In the genomic region with DNA sequence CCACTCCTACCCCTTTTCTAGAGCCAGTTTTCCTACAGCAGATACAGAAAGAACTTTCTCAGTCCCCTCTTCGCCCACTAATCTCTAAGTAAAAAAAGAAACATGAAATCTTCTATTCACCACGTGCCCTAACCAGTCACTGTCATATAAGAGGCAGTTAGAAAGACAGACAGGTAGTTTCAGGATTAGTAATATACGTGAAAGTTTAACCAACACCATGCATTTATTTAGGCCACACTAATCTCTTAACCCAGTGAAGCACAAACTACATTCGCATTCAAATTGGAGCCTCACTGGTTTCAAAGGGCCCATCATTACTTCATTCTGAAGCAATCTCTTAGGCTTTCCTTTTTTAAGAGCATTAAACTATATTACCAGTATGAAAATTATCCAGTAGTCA, we compare ENCODE assay signal across 11 cellular contexts. TPM values are rescaled to one million over a fixed set of nuclear protein-coding genes. Genes with fewer than 3 reads are reported as not detected.
DNase-seq lines count a peak whose midpoint lies in the region; ATAC-seq and TF ChIP-seq lines count a peak whose summit lies in the region.
"Had no signal": no experiment of that assay in that cellular context is flagged by ENCODE, and none has a peak within 500 bp of the region (broad histone marks: within the 10 kb centered on the region; RNA-seq: fewer than 3 reads in every experiment).

No MANE protein-coding gene starts in this region.

- H3K9ac ChIP-seq in OCI-LY3 (ENCODE audit: low read length) = peak overlapping the region; percentile 41

- no peak for TF ChIP-seq EP300 in gastroesophageal sphincter (IDR thresholded peaks at IDR 0.05)

- H3K4me3 ChIP-seq in OCI-LY3 (ENCODE audit: low read length) = peak overlapping the region; percentile 54
- H3K4me3 ChIP-seq in gastroesophageal sphincter = no peak overlapping the region
- H3K4me3 ChIP-seq: coronary artery had no signal

- no peak for TF ChIP-seq CTCF in OCI-LY3 (IDR thresholded peaks at IDR 0.05; ENCODE audit: low read depth, low read length)
- no peak for TF ChIP-seq CTCF in gastroesophageal sphincter (IDR thresholded peaks at IDR 0.05)

- H3K27ac ChIP-seq in OCI-LY3 (ENCODE audit: low read length) (peak overlapping the region; percentile 91), gastroesophageal sphincter (no peak overlapping the region)
- H3K27ac ChIP-seq: coronary artery had no signal

- H3K79me2 ChIP-seq in OCI-LY3 (ENCODE audit: low read length) = peaks cover 64% of the 10 kb centered on the region

- peak overlapping the region; percentile 69 for H3K4me2 ChIP-seq in OCI-LY3 (ENCODE audit: low read length)

- DNase-seq in D341Med (ENCODE audit: low spot score) (no peak), SKM-1 (lab: John Stamatoyannopoulos, UW; ENCODE audit: unreplicated experiment) (no peak), SW 1271 (lab: John Stamatoyannopoulos, UW) (no peak)
- DNase-seq: DND-41, NCI-H345 had no signal

- H3K27me3 ChIP-seq in OCI-LY3 (ENCODE audit: low read depth, low read length) (no peaks in the 10 kb centered on the region), gastroesophageal sphincter (no peaks in the 10 kb centered on the region)

- TF ChIP-seq POLR2A in GM18505 (IDR thresholded peaks at IDR 0.05; ENCODE audit: borderline replicate concordance, extremely low read depth, insufficient read depth, insufficient read length) = no peak
- no peak for TF ChIP-seq POLR2A in gastroesophageal sphincter (IDR thresholded peaks at IDR 0.05)

- WGBS in gastroesophageal sphincter (ENCODE audit: low coverage in 1 of 2), 2 donors = 86 to 93% methylated on average over 4 of the region's 4 CpGs

- H3K36me3 ChIP-seq in OCI-LY3 (replicated peaks; ENCODE audit: low read depth, low read length) = peaks cover 27% of the 10 kb centered on the region
- H3K36me3 ChIP-seq in gastroesophageal sphincter = peaks cover 0 to 20% of the 10 kb centered on the region in 2 donors

- 0 out of 2 replicates have a peak, but pooled peaks cover 3% of the 10 kb centered on the region for H4K20me1 ChIP-seq in OCI-LY3 (ENCODE audit: insufficient read depth, low read length)

- H3K9me3 ChIP-seq in OCI-LY3 (ENCODE audit: insufficient read depth, low read length) = no peaks in the 10 kb centered on the region
- H3K9me3 ChIP-seq in gastroesophageal sphincter = no peaks in the 10 kb centered on the region

- peaks cover 60% of the 10 kb centered on the region for H3K4me1 ChIP-seq in OCI-LY3 (ENCODE audit: low read length)
- H3K4me1 ChIP-seq in gastroesophageal sphincter = no peaks in the 10 kb centered on the region

- H2AFZ ChIP-seq in OCI-LY3 (ENCODE audit: low read depth, low read length) = no peak overlapping the region

- ATAC-seq in GM18505 (IDR thresholded peaks at IDR 0.05; ENCODE audit: unreplicated experiment) (peak; percentile 99), GM19452 (IDR thresholded peaks at IDR 0.05; ENCODE audit: unreplicated experiment) (peak; percentile 100), HG02970 (IDR thresholded peaks at IDR 0.05; ENCODE audit: low FRiP score, unreplicated experiment) (peak; percentile 100), gastroesophageal sphincter (no peak)

RNA-seq across cellular contexts. Expression of a gene that starts 10.1 kb away (rescaled TPM):
- 10 to 100 TPM; 11.2 to 18.7 (median 14.3) TPM for total RNA-seq in gastroesophageal sphincter

RNA-seq across cellular contexts. Expression of a gene that starts 10.3 kb away (rescaled TPM):
- total RNA-seq in gastroesophageal sphincter = under 1 TPM in 3 of 4 donors, not detected in 1; 0.13 to 0.62 (median 0.19) TPM
